Comparison of ENCODE assay signal across 23 cellular contexts in genomic region chr6:75089921-75090320, GRCh38.
"Had no signal": no experiment of that assay in that cellular context is flagged by ENCODE, and none has a peak within 500 bp of the region (broad histone marks: within the 10 kb centered on the region; RNA-seq: fewer than 3 reads in every experiment).

No MANE protein-coding gene starts in this region.

- H3K27me3 ChIP-seq: MG63 had no signal

- H3K27ac ChIP-seq: KMS-11 had no signal

- DNase-seq: activated B cell treated with CpG ODN at 0.5 μM for 24 hours; activated CD4-positive, alpha-beta T cell treated with anti-CD3 and anti-CD28 coated beads for 1 hour; activated CD4-positive, alpha-beta T cell treated with anti-CD3 and anti-CD28 coated beads, Interleukin-2, amount 10 ng/mL, durations not matched to agents 24 days and 14 days; activated CD4-positive, alpha-beta T cell treated with anti-CD3 and anti-CD28 coated beads, Interleukin-2, amount 50 U/mL, for 48 hours; activated CD8-positive, alpha-beta memory T cell treated with anti-CD3 and anti-CD28 coated beads, Interleukin-2, amount 10 ng/mL, durations not matched to agents 7 days and 5 days; activated gamma-delta T cell; activated naive CD4-positive, alpha-beta T cell treated with anti-CD3 and anti-CD28 coated beads for 36 hours; activated T-cell treated with anti-CD3 and anti-CD28 coated beads, Interleukin-2, amount 50 U/mL, for 48 hours; amygdala; MG63; MV-4-11; NCI-H1092 treated with DMSO at 0.1 percent for 48 hours; NCI-H1417 treated with DMSO at 0.1 percent for 48 hours; NCI-H1694; NCI-H2029; NCI-H2107; NCI-H2171 treated with DMSO at 0.1 percent for 48 hours; NCI-H510A treated with DMSO at 0.1 percent for 48 hours; NCI-H69; NK-92 treated with Interleukin-12 subunit alpha and Interleukin-12 subunit beta, amount 100 ng/mL, for 24 hours; SHP77 had no signal

- ATAC-seq: activated CD8-positive, alpha-beta memory T cell treated with anti-CD3 and anti-CD28 coated beads, Interleukin-2, amount 10 ng/mL, durations not matched to agents 7 days and 5 days; activated T-helper 17 cell treated with anti-CD3 and anti-CD28 coated beads, Interleukin-2, amount 50 U/mL, for 72 hours had no signal

- H3K4me3 ChIP-seq: MG63 had no signal

- H3K9me3 ChIP-seq: MG63 had no signal
